ENCODE assay signal across 27 cellular contexts in the genomic region with DNA sequence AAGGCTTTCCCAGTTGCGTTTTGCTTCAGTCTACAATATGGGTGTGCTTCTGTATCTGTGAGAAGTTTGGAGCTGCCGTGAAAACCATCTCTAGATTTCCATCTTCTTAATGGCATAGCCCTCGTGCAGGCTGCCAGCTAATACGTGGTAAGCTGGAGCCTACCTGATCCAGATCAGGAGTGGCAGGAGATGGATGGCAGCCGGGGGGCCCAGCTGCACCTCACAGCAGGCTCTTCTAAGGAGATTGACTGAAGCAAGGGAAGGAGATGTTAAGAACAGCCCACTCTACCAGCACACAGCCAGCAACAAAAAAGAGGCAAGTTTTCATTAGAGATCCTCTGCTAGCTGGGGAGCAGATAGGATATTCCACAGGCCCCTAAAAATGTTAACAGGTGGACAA.
"Had no signal": no experiment of that assay in that cellular context is flagged by ENCODE, and none has a peak within 500 bp of the region (broad histone marks: within the 10 kb centered on the region; RNA-seq: fewer than 3 reads in every experiment).

No MANE protein-coding gene starts in this region.

- DNase-seq: hippocampal formation; left colon; mesendoderm; naive B cell; natural killer cell; nephron progenitor cell; ovary; retina; right cardiac atrium; stimulated activated CD4-positive, alpha-beta T cell treated with anti-CD3 and anti-CD28 coated beads, Interleukin-12 subunit alpha, Interleukin-12 subunit beta, amount 100 ng/mL, for 4 hours; stimulated activated CD4-positive, alpha-beta T cell treated with anti-CD3 and anti-CD28 coated beads, Interleukin-15, amount 100 ng/mL, for 24 hours; stimulated activated CD4-positive, alpha-beta T cell treated with anti-CD3 and anti-CD28 coated beads, Interleukin-2, amount 100 ng/mL, for 24 hours; stimulated activated CD4-positive, alpha-beta T cell treated with anti-CD3 and anti-CD28 coated beads, Interleukin-4, amount 100 ng/mL, for 1 hour; stimulated activated naive CD4-positive, alpha-beta T cell; tibial artery; trophoblast cell; upper lobe of right lung had no signal

- H3K36me3 Mint-ChIP-seq: naive B cell; natural killer cell; stimulated activated effector memory CD8-positive, alpha-beta T cell treated with anti-CD3 and anti-CD28 coated beads, Interleukin-12 subunit alpha, Interleukin-12 subunit beta, amount 100 ng/mL, for 72 hours had no signal

- H3K27me3 ChIP-seq: left lung, ovary, suprapubic skin, tibial artery, upper lobe of right lung had no signal

- H3K9me3 Mint-ChIP-seq: mesothelial cell of epicardium; naive B cell; nephron progenitor cell; stimulated activated effector memory CD8-positive, alpha-beta T cell treated with anti-CD3 and anti-CD28 coated beads, Interleukin-12 subunit alpha, Interleukin-12 subunit beta, amount 100 ng/mL, for 72 hours; stimulated activated naive CD8-positive, alpha-beta T cell treated with anti-CD3 and anti-CD28 coated beads, Interleukin-15, Interleukin-2, amounts not matched to agents 100 ng/mL and 50 ng/mL, for 24 hours had no signal

- H3K36me3 ChIP-seq: left lung, ovary, prostate gland, suprapubic skin, thoracic aorta, tibial artery, upper lobe of right lung had no signal

- H3K9me3 ChIP-seq: left lung, ovary, prostate gland, suprapubic skin, thoracic aorta, tibial artery, upper lobe of right lung had no signal

- H3K27ac ChIP-seq: left lung, ovary, prostate gland, skin epidermis, suprapubic skin, thoracic aorta, tibial artery, upper lobe of right lung had no signal

- H3K4me1 ChIP-seq: left lung, prostate gland, suprapubic skin, tibial artery, upper lobe of right lung had no signal

- H3K27me3 Mint-ChIP-seq: naive B cell; stimulated activated naive CD8-positive, alpha-beta T cell treated with anti-CD3 and anti-CD28 coated beads, Interleukin-15, Interleukin-2, amounts not matched to agents 100 ng/mL and 50 ng/mL, for 24 hours had no signal

- H3K27ac Mint-ChIP-seq: mesothelial cell of epicardium; naive B cell; natural killer cell; nephron progenitor cell; stimulated activated effector memory CD8-positive, alpha-beta T cell treated with anti-CD3 and anti-CD28 coated beads, Interleukin-12 subunit alpha, Interleukin-12 subunit beta, amount 100 ng/mL, for 72 hours; stimulated activated naive CD8-positive, alpha-beta T cell treated with anti-CD3 and anti-CD28 coated beads, Interleukin-15, Interleukin-2, amounts not matched to agents 100 ng/mL and 50 ng/mL, for 24 hours had no signal

- H3K4me1 Mint-ChIP-seq: naive B cell; natural killer cell; nephron progenitor cell; stimulated activated effector memory CD8-positive, alpha-beta T cell treated with anti-CD3 and anti-CD28 coated beads, Interleukin-12 subunit alpha, Interleukin-12 subunit beta, amount 100 ng/mL, for 72 hours had no signal

- H3K4me3 ChIP-seq: left lung, lung, ovary, prostate gland, skin epidermis, suprapubic skin, thoracic aorta, tibial artery, upper lobe of right lung had no signal

- ATAC-seq: left colon; left lung; natural killer cell; right cardiac atrium; sciatic nerve; stimulated activated effector memory CD8-positive, alpha-beta T cell treated with anti-CD3 and anti-CD28 coated beads, Interleukin-12 subunit alpha, Interleukin-12 subunit beta, amount 100 ng/mL, for 72 hours; upper lobe of right lung had no signal

- H3K4me3 Mint-ChIP-seq: mesothelial cell of epicardium; naive B cell; natural killer cell; nephron progenitor cell; stimulated activated effector memory CD8-positive, alpha-beta T cell treated with anti-CD3 and anti-CD28 coated beads, Interleukin-12 subunit alpha, Interleukin-12 subunit beta, amount 100 ng/mL, for 72 hours; stimulated activated naive CD8-positive, alpha-beta T cell treated with anti-CD3 and anti-CD28 coated beads, Interleukin-15, Interleukin-2, amounts not matched to agents 100 ng/mL and 50 ng/mL, for 24 hours had no signal
